ENCODE assay signal across 8 cellular contexts in the genomic region with DNA sequence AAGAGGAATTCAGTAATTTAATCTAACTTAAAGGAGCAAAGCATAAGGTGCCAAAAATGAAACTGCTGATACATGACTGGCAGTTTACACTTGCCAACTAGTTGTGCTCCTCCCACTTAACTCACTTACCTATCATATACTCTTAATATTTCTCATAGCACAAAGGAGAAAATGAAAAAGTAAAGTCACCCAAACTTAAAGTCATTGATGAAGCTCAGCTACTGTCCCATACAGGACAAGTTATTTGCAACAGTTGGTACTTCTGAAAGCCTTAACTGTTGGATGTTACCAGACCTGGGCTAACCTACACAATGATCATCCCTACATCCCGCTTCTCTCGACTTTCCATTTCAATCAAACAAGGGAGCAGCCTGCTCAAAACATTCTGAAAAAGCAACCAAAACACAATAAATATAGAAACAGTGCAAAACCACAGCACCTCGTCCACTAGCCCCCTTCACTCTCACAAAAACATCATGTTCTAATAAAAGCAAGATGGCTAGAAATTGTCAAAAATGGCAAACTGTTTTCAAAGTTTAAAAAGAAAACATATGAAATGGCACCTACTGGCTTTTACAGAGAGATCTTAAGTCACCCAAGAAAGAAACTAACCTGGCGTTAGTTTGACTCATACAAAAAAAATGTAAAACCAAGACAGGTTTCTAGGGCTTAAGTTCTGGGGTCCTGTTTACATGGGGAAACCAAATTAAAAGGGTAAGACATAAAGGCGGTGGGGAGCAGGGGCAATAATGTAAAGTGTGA. TPM values are rescaled to one million over a fixed set of nuclear protein-coding genes. Genes with fewer than 3 reads are reported as not detected.
DNase-seq lines count a peak whose midpoint lies in the region; ATAC-seq and TF ChIP-seq lines count a peak whose summit lies in the region.

No MANE protein-coding gene starts in this region.

- H2AFZ ChIP-seq in OCI-LY3 (ENCODE audit: low read depth, low read length) = no peak overlapping the region

- H3K4me1 ChIP-seq in OCI-LY3 (ENCODE audit: low read length) (peaks cover 33% of the 10 kb centered on the region), mucosa of descending colon (ENCODE audit: low read depth) (peaks cover 37% of the 10 kb centered on the region)

- peaks cover 40% of the 10 kb centered on the region for H4K20me1 ChIP-seq in OCI-LY3 (ENCODE audit: insufficient read depth, low read length)

- intact Hi-C loops in mucosa of descending colon (cut with DNase I, micrococcal nuclease) = no loop called here

- H3K79me2 ChIP-seq in OCI-LY3 (ENCODE audit: low read length) = peaks cover 63% of the 10 kb centered on the region

- no peaks in the 10 kb centered on the region for H3K9me3 ChIP-seq in OCI-LY3 (ENCODE audit: insufficient read depth, low read length)
- no peaks in the 10 kb centered on the region for H3K9me3 ChIP-seq in mucosa of descending colon

- peak overlapping the region; percentile 93 for H3K4me2 ChIP-seq in OCI-LY3 (ENCODE audit: low read length)

- no peaks in the 10 kb centered on the region for H3K27me3 ChIP-seq in OCI-LY3 (ENCODE audit: low read depth, low read length)

- H3K27ac ChIP-seq in OCI-LY3 (ENCODE audit: low read length) (peak overlapping the region; percentile 75), cingulate gyrus (ENCODE audit: low read depth, low read length) (peak overlapping the region; percentile 50)

- peak overlapping the region; percentile 87 for H3K9ac ChIP-seq in OCI-LY3 (ENCODE audit: low read length)

- DNase-seq in NCI-H2196 (lab: John Stamatoyannopoulos, UW; ENCODE audit: unreplicated experiment) (peak; percentile 10), NCI-H2196 treated with DMSO at 0.1 percent for 48 hours (lab: John Stamatoyannopoulos, UW; ENCODE audit: unreplicated experiment) (no peak), mucosa of descending colon (peak in 1 of 3 donors; percentile 29), NCI-H748 (lab: John Stamatoyannopoulos, UW; ENCODE audit: unreplicated experiment) (no peak)
- no peak for DNase-seq in activated effector memory CD4-positive, alpha-beta T cell treated with anti-CD3 and anti-CD28 coated beads, Interleukin-2, amount 50 U/mL, for 16 hours

- peak overlapping the region; percentile 90 for H3K4me3 ChIP-seq in OCI-LY3 (ENCODE audit: low read length)
- H3K4me3 ChIP-seq in mucosa of descending colon = peak overlapping the region; percentile 96

- ATAC-seq in mucosa of descending colon = peak; percentile 23
- ATAC-seq in HG03039 (IDR thresholded peaks at IDR 0.05; ENCODE audit: unreplicated experiment) = no peak

- no peak for TF ChIP-seq CTCF in OCI-LY3 (IDR thresholded peaks at IDR 0.05; ENCODE audit: low read depth, low read length)
- no peak for TF ChIP-seq CTCF in mucosa of descending colon (IDR thresholded peaks at IDR 0.05)

- peaks cover 25% of the 10 kb centered on the region for H3K36me3 ChIP-seq in OCI-LY3 (replicated peaks; ENCODE audit: low read depth, low read length)
- H3K36me3 ChIP-seq in mucosa of descending colon (ENCODE audit: low read depth) = no peaks in the 10 kb centered on the region

RNA-seq across cellular contexts. Expression of gene MED13, which starts 0.9 kb away (rescaled TPM):
- total RNA-seq in mucosa of descending colon = 100 to 1,000 TPM in 1 of 3 donors, 10 to 100 TPM in 2; 71.1 to 104 (median 82.4) TPM
